Comparison of ENCODE assay signal across 9 cellular contexts in the genomic region with DNA sequence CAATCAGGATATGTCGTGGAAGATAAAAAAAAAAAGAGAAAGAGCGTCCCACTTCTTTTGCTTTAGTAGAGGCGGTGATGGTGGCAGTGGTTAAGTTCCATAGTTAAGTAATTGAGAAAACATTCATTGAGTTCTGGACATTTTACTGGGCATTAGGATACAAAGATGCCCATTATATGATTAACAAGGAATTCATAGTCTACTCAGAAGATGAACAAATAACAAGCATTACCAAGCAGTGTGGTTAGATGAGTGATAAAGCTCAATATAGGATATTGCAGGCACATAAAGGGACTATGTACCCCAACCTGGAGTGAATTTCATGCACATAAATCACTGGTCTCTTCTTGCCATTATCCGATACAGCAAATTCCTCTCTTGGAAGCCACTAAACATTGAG.
"Had no signal": no experiment of that assay in that cellular context is flagged by ENCODE, and none has a peak within 500 bp of the region (broad histone marks: within the 10 kb centered on the region; RNA-seq: fewer than 3 reads in every experiment).

No MANE protein-coding gene starts in this region.

- H3K4me3 ChIP-seq: GM23248, HAP-1 had no signal

- H3K4me1 Mint-ChIP-seq: IgD-negative memory B cell had no signal

- H3K9me3 ChIP-seq: HAP-1 had no signal

- H3K36me3 ChIP-seq: HAP-1 had no signal

- H3K9ac ChIP-seq: GM23248 had no signal

- H3K27ac Mint-ChIP-seq: HFFc6, IgD-negative memory B cell had no signal

- ATAC-seq: HCT116, HepG2 had no signal

- H3K4me3 Mint-ChIP-seq: HFFc6, IgD-negative memory B cell had no signal

- H3K27ac ChIP-seq: GM23248, HL-60 had no signal

- H3K36me3 Mint-ChIP-seq: IgD-negative memory B cell had no signal

- DNase-seq: GM23248, GOT3, H7, HFFc6 had no signal

- H2AFZ ChIP-seq: GM23248 had no signal

- H3K27me3 Mint-ChIP-seq: IgD-negative memory B cell had no signal

- FAIRE-seq: HepG2 had no signal
